ENCODE assay signal across 1 cellular context in the genomic region with DNA sequence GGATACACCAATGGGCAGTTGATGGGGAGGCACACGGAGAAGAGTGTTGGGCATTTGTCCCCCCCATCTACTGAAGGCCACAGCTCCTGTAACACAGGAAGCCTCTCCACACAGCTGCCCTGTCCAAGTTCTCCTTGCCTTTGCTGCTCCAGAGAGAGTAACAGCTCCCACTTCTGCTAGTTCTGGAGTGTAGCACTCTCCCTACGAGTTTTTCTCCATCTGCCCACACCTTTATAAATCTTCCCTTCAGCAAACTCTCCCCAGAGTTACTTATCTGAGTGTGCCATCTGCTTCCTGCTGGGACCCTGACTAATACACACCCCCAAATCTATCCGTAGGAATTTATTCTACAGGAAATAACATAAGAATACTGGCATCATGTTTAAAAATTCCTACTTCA.
TF ChIP-seq lines count a peak whose summit lies in the region.

No MANE protein-coding gene starts in this region.

TF ChIP-seq in SK-N-SH, 30 proteins besides CTCF, POLR2A, EP300 and RAD21 (continued from another document):
- TF ChIP-seq ZBTB33 (IDR thresholded peaks at IDR 0.05; ENCODE audit: borderline replicate concordance, low read depth) (no peak), RFX5 (IDR thresholded peaks at IDR 0.05; ENCODE audit: low read length) (no peak), GABPA (IDR thresholded peaks at IDR 0.05; ENCODE audit: low read depth) (no peak), SMC3 (IDR thresholded peaks at IDR 0.05; ENCODE audit: low read depth, low read length) (no peak), FOXM1 (IDR thresholded peaks at IDR 0.05; ENCODE audit: low read depth) (no peak), TEAD4 (IDR thresholded peaks at IDR 0.05; ENCODE audit: borderline replicate concordance, insufficient read depth) (no peak), CHD2 (IDR thresholded peaks at IDR 0.05; ENCODE audit: low read length, partially characterized antibody) (no peak), REST (IDR thresholded peaks at IDR 0.05; ENCODE audit: low read depth, low read length) (no peak)
- TF ChIP-seq, protein P1, sequence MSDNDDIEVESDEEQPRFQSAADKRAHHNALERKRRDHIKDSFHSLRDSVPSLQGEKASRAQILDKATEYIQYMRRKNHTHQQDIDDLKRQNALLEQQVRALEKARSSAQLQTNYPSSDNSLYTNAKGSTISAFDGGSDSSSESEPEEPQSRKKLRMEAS (IDR thresholded peaks at IDR 0.05; ENCODE audit: low read depth), result no peak
